Comparison of ENCODE assay signal across 23 cellular contexts in the genomic region with DNA sequence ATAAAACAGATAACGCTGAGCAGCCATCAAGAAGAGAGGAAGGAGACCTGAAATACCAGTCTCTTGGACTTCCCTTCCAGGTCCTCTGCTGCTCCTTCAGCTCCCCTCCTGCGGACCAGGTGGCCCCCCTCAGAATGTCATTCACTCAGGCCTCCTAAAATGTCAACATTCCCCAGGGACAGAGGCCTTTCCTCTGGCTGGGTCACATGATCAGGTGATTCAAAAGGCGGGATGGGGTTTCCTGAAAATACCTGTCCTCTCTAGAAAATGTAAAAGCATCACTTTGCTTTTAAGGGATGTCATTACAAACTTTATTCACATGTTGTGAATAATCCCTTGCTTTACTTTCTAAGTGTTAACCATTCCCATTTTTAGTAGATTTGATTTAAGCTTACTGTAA.
"Had no signal": no experiment of that assay in that cellular context is flagged by ENCODE, and none has a peak within 500 bp of the region (broad histone marks: within the 10 kb centered on the region; RNA-seq: fewer than 3 reads in every experiment).

No MANE protein-coding gene starts in this region.

- H3K9me3 Mint-ChIP-seq: activated CD4-positive, alpha-beta T cell treated with anti-CD3 and anti-CD28 coated beads, Interleukin-2, amount 10 ng/mL, durations not matched to agents 7 days and 5 days had no signal

- H3K27me3 ChIP-seq: brain microvascular endothelial cell, cardiac muscle cell had no signal

- H3K4me3 Mint-ChIP-seq: activated CD4-positive, alpha-beta memory T cell treated with anti-CD3 and anti-CD28 coated beads for 36 hours; activated CD4-positive, alpha-beta T cell treated with anti-CD3 and anti-CD28 coated beads, Interleukin-2, amount 10 ng/mL, durations not matched to agents 7 days and 5 days; activated naive CD4-positive, alpha-beta T cell treated with anti-CD3 and anti-CD28 coated beads for 36 hours; activated naive CD8-positive, alpha-beta T cell; activated T-cell treated with anti-CD3 and anti-CD28 coated beads, Interleukin-2, amount 50 U/mL, for 4 hours; T-cell had no signal

- H3K27ac ChIP-seq: brain microvascular endothelial cell, cardiac muscle cell, SK-N-MC had no signal

- H3K4me1 Mint-ChIP-seq: activated CD4-positive, alpha-beta T cell treated with anti-CD3 and anti-CD28 coated beads, Interleukin-2, amount 10 ng/mL, durations not matched to agents 7 days and 5 days; T-cell had no signal

- H3K4me3 ChIP-seq: cardiac muscle cell, SK-N-MC had no signal

- H3K27me3 Mint-ChIP-seq: activated CD4-positive, alpha-beta memory T cell treated with anti-CD3 and anti-CD28 coated beads for 36 hours; activated CD4-positive, alpha-beta T cell treated with anti-CD3 and anti-CD28 coated beads, Interleukin-2, amount 10 ng/mL, durations not matched to agents 7 days and 5 days; activated naive CD8-positive, alpha-beta T cell; T-cell had no signal

- H3K27ac Mint-ChIP-seq: activated CD4-positive, alpha-beta memory T cell treated with anti-CD3 and anti-CD28 coated beads for 36 hours; activated CD4-positive, alpha-beta T cell treated with anti-CD3 and anti-CD28 coated beads, Interleukin-2, amount 10 ng/mL, durations not matched to agents 7 days and 5 days; activated naive CD4-positive, alpha-beta T cell treated with anti-CD3 and anti-CD28 coated beads for 36 hours; activated naive CD8-positive, alpha-beta T cell; T-cell had no signal

- FAIRE-seq: TTC549 had no signal

- DNase-seq: activated CD4-positive, alpha-beta memory T cell treated with anti-CD3 and anti-CD28 coated beads for 36 hours; activated CD4-positive, alpha-beta T cell treated with anti-CD3 and anti-CD28 coated beads, Interleukin-2, amount 10 ng/mL, durations not matched to agents 7 days and 5 days; activated CD4-positive, CD25-positive, alpha-beta regulatory T cell; activated CD8-positive, alpha-beta memory T cell treated with anti-CD3 and anti-CD28 coated beads for 24 hours; activated gamma-delta T cell; activated naive CD4-positive, alpha-beta T cell treated with anti-CD3 and anti-CD28 coated beads for 36 hours; activated T-cell treated with anti-CD3 and anti-CD28 coated beads, Interleukin-2, amount 50 U/mL, for 4 hours; brain microvascular endothelial cell; Karpas-422; NCI-H1105 treated with DMSO at 0.1 percent for 48 hours; NCI-H1436 treated with DMSO at 0.1 percent for 48 hours; NCI-H187; NCI-H2081; NCI-H446; NCI-H524 treated with DMSO at 0.1 percent for 48 hours; NCI-H774; T-cell; T-helper 2 cell; T1000 had no signal

- H3K36me3 Mint-ChIP-seq: activated CD4-positive, alpha-beta memory T cell treated with anti-CD3 and anti-CD28 coated beads for 36 hours; activated naive CD8-positive, alpha-beta T cell; T-cell had no signal

- ATAC-seq: activated T-cell treated with anti-CD3 and anti-CD28 coated beads, Interleukin-2, amount 50 U/mL, for 4 hours; T-cell had no signal

- H3K36me3 ChIP-seq: brain microvascular endothelial cell, cardiac muscle cell had no signal
